Comparison of ENCODE assay signal across 9 cellular contexts in genomic region chr16:60274431-60275017, GRCh38.
"Had no signal": no experiment of that assay in that cellular context is flagged by ENCODE, and none has a peak within 500 bp of the region (broad histone marks: within the 10 kb centered on the region; RNA-seq: fewer than 3 reads in every experiment).

No MANE protein-coding gene starts in this region.

- DNase-seq: GM23248, GOT3, H7, HFFc6, KG1 had no signal

- H3K27ac Mint-ChIP-seq: HFFc6, IgD-negative memory B cell had no signal

- ATAC-seq: HCT116 had no signal

- H2AFZ ChIP-seq: GM23248 had no signal

- H3K9ac ChIP-seq: GM23248 had no signal

- H3K36me3 ChIP-seq: HAP-1 had no signal

- H3K27ac ChIP-seq: GM23248, HL-60 had no signal

- H3K4me3 Mint-ChIP-seq: HFFc6, IgD-negative memory B cell had no signal

- H3K4me1 Mint-ChIP-seq: IgD-negative memory B cell had no signal

- H3K4me3 ChIP-seq: GM23248, HAP-1 had no signal

- H3K9me3 ChIP-seq: HAP-1 had no signal

- H3K27me3 Mint-ChIP-seq: IgD-negative memory B cell had no signal
